Comparison of ENCODE assay signal across 8 cellular contexts in the genomic region with DNA sequence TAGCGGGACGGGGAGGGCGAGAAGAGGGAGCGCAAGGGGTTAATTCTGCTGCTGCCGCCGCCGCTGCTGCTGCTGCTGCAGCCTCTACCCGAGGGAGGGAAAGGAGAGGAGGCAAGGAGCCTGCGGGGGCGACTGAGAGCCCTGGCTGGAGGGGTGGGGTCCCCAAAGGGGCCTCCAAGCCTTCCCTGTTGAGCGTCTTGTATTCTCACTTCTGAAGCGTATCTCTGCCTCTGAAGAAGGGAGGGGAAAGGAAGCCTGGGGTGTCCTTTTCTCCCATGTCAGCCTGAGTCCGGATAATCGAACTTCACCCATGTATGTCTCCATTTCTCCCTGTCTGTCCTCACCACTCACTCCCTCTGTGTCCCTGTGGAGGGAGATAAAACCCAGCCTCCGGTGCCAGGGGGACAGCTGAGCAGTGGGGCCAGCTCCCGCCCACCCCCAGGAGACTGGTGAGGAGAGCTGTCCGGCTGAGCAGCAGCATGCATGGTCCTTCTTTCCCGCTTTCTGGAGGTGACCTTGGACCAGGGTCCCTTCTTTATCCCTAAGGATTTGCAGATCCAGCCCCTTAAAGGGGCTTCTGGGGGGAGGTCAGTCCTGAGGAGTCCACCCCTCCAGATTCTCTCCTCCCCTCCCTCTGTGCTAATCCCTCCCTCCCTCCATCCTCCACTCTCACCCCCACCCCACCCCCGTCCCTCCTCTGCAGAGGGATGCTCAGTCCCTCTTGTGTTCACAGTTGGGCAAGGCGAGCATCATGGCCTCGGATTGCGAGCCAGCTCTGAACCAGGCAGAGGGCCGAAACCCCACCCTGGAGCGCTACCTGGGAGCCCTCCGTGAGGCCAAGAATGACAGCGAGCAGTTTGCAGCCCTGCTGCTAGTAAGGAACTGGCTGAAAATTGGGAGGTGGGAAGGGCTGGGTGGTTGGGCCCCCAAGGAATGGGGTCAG. TPM values are rescaled to one million over a fixed set of nuclear protein-coding genes. Genes with fewer than 3 reads are reported as not detected.
DNase-seq lines count a peak whose midpoint lies in the region; TF ChIP-seq lines count a peak whose summit lies in the region.

No MANE protein-coding gene starts in this region.

- no peaks in the 10 kb centered on the region for H3K9me3 Mint-ChIP-seq in CD14-positive monocyte
- no peaks in the 10 kb centered on the region for H3K9me3 Mint-ChIP-seq in activated naive CD8-positive, alpha-beta T cell (ENCODE audit: low read depth)
- H3K9me3 Mint-ChIP-seq in stimulated activated naive CD8-positive, alpha-beta T cell treated with anti-CD3 and anti-CD28 coated beads, Interleukin-15, Interleukin-2, amounts not matched to agents 100 ng/mL and 50 ng/mL, for 24 hours = no peaks in the 10 kb centered on the region

- H3K4me3 Mint-ChIP-seq in CD14-positive monocyte = peak overlapping the region; percentile 93 to 95
- peak overlapping the region; percentile 95 for H3K4me3 Mint-ChIP-seq in activated naive CD8-positive, alpha-beta T cell
- H3K4me3 Mint-ChIP-seq in stimulated activated naive CD8-positive, alpha-beta T cell treated with anti-CD3 and anti-CD28 coated beads, Interleukin-15, Interleukin-2, amounts not matched to agents 100 ng/mL and 50 ng/mL, for 24 hours = peak overlapping the region; percentile 95

- H3K27ac Mint-ChIP-seq in CD14-positive monocyte = peak overlapping the region; percentile 41 to 94 (median 83)
- H3K27ac Mint-ChIP-seq in activated naive CD8-positive, alpha-beta T cell = peak overlapping the region; percentile 93
- H3K27ac Mint-ChIP-seq in stimulated activated naive CD8-positive, alpha-beta T cell treated with anti-CD3 and anti-CD28 coated beads, Interleukin-15, Interleukin-2, amounts not matched to agents 100 ng/mL and 50 ng/mL, for 24 hours = peak overlapping the region; percentile 96

- H3K4me1 Mint-ChIP-seq in CD14-positive monocyte = peaks cover 65% of the 10 kb centered on the region
- peaks cover 48% of the 10 kb centered on the region for H3K4me1 Mint-ChIP-seq in activated naive CD8-positive, alpha-beta T cell (ENCODE audit: low read depth)
- peaks cover 48% of the 10 kb centered on the region for H3K4me1 Mint-ChIP-seq in stimulated activated naive CD8-positive, alpha-beta T cell treated with anti-CD3 and anti-CD28 coated beads, Interleukin-15, Interleukin-2, amounts not matched to agents 100 ng/mL and 50 ng/mL, for 24 hours (ENCODE audit: low read depth)

- H3K27me3 ChIP-seq in HUES48 (ENCODE audit: control insufficient read depth, insufficient read depth, low read length) = no peaks in the 10 kb centered on the region

- no peaks in the 10 kb centered on the region for H3K27me3 Mint-ChIP-seq in CD14-positive monocyte (ENCODE audit: low read depth in 3 of 3)
- no peaks in the 10 kb centered on the region for H3K27me3 Mint-ChIP-seq in activated naive CD8-positive, alpha-beta T cell
- no peaks in the 10 kb centered on the region for H3K27me3 Mint-ChIP-seq in stimulated activated naive CD8-positive, alpha-beta T cell treated with anti-CD3 and anti-CD28 coated beads, Interleukin-15, Interleukin-2, amounts not matched to agents 100 ng/mL and 50 ng/mL, for 24 hours

- peak overlapping the region; percentile 99 for H3K27ac ChIP-seq in HUES48 (ENCODE audit: low read depth, low read length)

- peak overlapping the region; percentile 94; the same call in 1 of the 2 replicates for H3K9ac ChIP-seq in HUES48 (ENCODE audit: low read depth, low read length)

- intact Hi-C loops in CD14-positive monocyte (cut with micrococcal nuclease) = loop anchor here (5.0 to 10.0 kb wide), 5 partner anchors 106 to 366 kb away; a partner anchor contains a TSS

- peaks cover 35% of the 10 kb centered on the region for H3K4me1 ChIP-seq in HUES48 (ENCODE audit: control insufficient read depth, insufficient read depth, low read length)

- peaks cover 33 to 42% of the 10 kb centered on the region in 2 donors for H3K36me3 Mint-ChIP-seq in CD14-positive monocyte
- no peaks in the 10 kb centered on the region for H3K36me3 Mint-ChIP-seq in activated naive CD8-positive, alpha-beta T cell
- H3K36me3 Mint-ChIP-seq in stimulated activated naive CD8-positive, alpha-beta T cell treated with anti-CD3 and anti-CD28 coated beads, Interleukin-15, Interleukin-2, amounts not matched to agents 100 ng/mL and 50 ng/mL, for 24 hours (ENCODE audit: low read depth) = peaks cover 9% of the 10 kb centered on the region

- H3K36me3 ChIP-seq in HUES48 (ENCODE audit: control insufficient read depth, insufficient read depth, low read length) = peaks cover 42% of the 10 kb centered on the region

- DNase-seq in CD14-positive monocyte (ENCODE audit: low spot score) (no peak), iPS-NIHi11 (ENCODE audit: low spot score) (peak; percentile 31), SIG-M5 treated with dmso at 0.1 percent for 504 hours (lab: John Stamatoyannopoulos, UW; ENCODE audit: unreplicated experiment) (no peak), NCI-H2107 treated with DMSO at 0.1 percent for 48 hours (lab: John Stamatoyannopoulos, UW; ENCODE audit: unreplicated experiment) (no peak), AG08395 (ENCODE audit: low spot score) (no peak)

- no peak for TF ChIP-seq CTCF in CD14-positive monocyte (IDR thresholded peaks at IDR 0.05)

- peak overlapping the region; percentile 83 for H3K4me3 ChIP-seq in HUES48 (ENCODE audit: low read depth, low read length)

- H3K9me3 ChIP-seq in HUES48 (ENCODE audit: control insufficient read depth, insufficient read depth, low read length) = no peaks in the 10 kb centered on the region

RNA-seq across cellular contexts. Expression of a gene that starts 1.0 kb away (rescaled TPM):
- polyA plus RNA-seq in CD14-positive monocyte = 1 to 10 TPM; 5.0 to 7.0 TPM

RNA-seq across cellular contexts. Expression of a gene that starts 1.4 kb away (rescaled TPM):
- polyA plus RNA-seq in CD14-positive monocyte = 10 to 100 TPM; 20.6 to 28.6 TPM

RNA-seq across cellular contexts. Expression of a gene that starts 14.5 kb away (rescaled TPM):
- polyA plus RNA-seq in CD14-positive monocyte = 1 to 10 TPM in 1 of 2 donors, under 1 TPM in 1; 0.77 to 1.5 TPM
